Comparison of ENCODE assay signal across 18 cellular contexts in genomic region chr10:92758594-92758993, GRCh38.
"Had no signal": no experiment of that assay in that cellular context is flagged by ENCODE, and none has a peak within 500 bp of the region (broad histone marks: within the 10 kb centered on the region; RNA-seq: fewer than 3 reads in every experiment).

No MANE protein-coding gene starts in this region.

- H3K4me3 Mint-ChIP-seq: activated CD8-positive, alpha-beta T cell treated with anti-CD3 and anti-CD28 coated beads for 36 hours; activated naive CD4-positive, alpha-beta T cell treated with anti-CD3 and anti-CD28 coated beads, Interleukin-2, amount 50 U/mL, for 24 hours; activated T-cell treated with anti-CD3 and anti-CD28 coated beads, Interleukin-2, amount 50 U/mL, for 4 hours; nephron; T-helper 17 cell had no signal

- DNase-seq: activated CD4-positive, alpha-beta T cell treated with anti-CD3 and anti-CD28 coated beads for 48 hours; activated CD8-positive, alpha-beta T cell treated with anti-CD3 and anti-CD28 coated beads for 36 hours; activated effector memory CD4-positive, alpha-beta T cell treated with Interleukin-2 at 50 U/mL for 16 hours; activated T-cell treated with anti-CD3 and anti-CD28 coated beads, Interleukin-2, amount 50 U/mL, for 4 hours; adrenal gland; dorsolateral prefrontal cortex; glutamatergic neuron; hypothalamus; kidney; left ventricle myocardium inferior; mesendoderm; occipital lobe; stomach; T-helper 17 cell had no signal

- H3K9me3 Mint-ChIP-seq: activated CD8-positive, alpha-beta T cell treated with anti-CD3 and anti-CD28 coated beads for 36 hours; activated naive CD4-positive, alpha-beta T cell treated with anti-CD3 and anti-CD28 coated beads, Interleukin-2, amount 50 U/mL, for 24 hours; activated T-cell treated with anti-CD3 and anti-CD28 coated beads, Interleukin-2, amount 50 U/mL, for 4 hours; nephron had no signal

- H3K4me2 ChIP-seq: smooth muscle cell had no signal

- H3K4me3 ChIP-seq: adrenal gland, dorsolateral prefrontal cortex, left ventricle myocardium inferior, right atrium auricular region, smooth muscle cell, stomach had no signal

- ATAC-seq: activated CD8-positive, alpha-beta T cell treated with anti-CD3 and anti-CD28 coated beads for 36 hours; activated T-cell treated with anti-CD3 and anti-CD28 coated beads, Interleukin-2, amount 50 U/mL, for 4 hours; T-helper 17 cell had no signal

- H3K27me3 ChIP-seq: adrenal gland, right atrium auricular region, stomach had no signal

- H3K36me3 Mint-ChIP-seq: activated naive CD4-positive, alpha-beta T cell treated with anti-CD3 and anti-CD28 coated beads, Interleukin-2, amount 50 U/mL, for 24 hours had no signal

- H3K36me3 ChIP-seq: adrenal gland, left ventricle myocardium inferior, right atrium auricular region, stomach had no signal

- H3K27ac ChIP-seq: adrenal gland had no signal

- H3K9me3 ChIP-seq: adrenal gland, left ventricle myocardium inferior, right atrium auricular region, stomach had no signal

- H3K27ac Mint-ChIP-seq: activated CD8-positive, alpha-beta T cell treated with anti-CD3 and anti-CD28 coated beads for 36 hours; activated naive CD4-positive, alpha-beta T cell treated with anti-CD3 and anti-CD28 coated beads, Interleukin-2, amount 50 U/mL, for 24 hours; nephron; T-helper 17 cell had no signal
